Comparison of ENCODE assay signal across 9 cellular contexts in genomic region chr18:22378672-22379282, GRCh38. TPM values are rescaled to one million over a fixed set of nuclear protein-coding genes. Genes with fewer than 3 reads are reported as not detected.
DNase-seq lines count a peak whose midpoint lies in the region; ATAC-seq and TF ChIP-seq lines count a peak whose summit lies in the region.
"Had no signal": no experiment of that assay in that cellular context is flagged by ENCODE, and none has a peak within 500 bp of the region (broad histone marks: within the 10 kb centered on the region; RNA-seq: fewer than 3 reads in every experiment).

No MANE protein-coding gene starts in this region.

- H3F3A ChIP-seq in GM23338 (replicated peaks; ENCODE audit: low read depth): no peaks in the 10 kb centered on the region

- intact Hi-C loops in stomach (cut with DNase I; ENCODE audit: low total_unique reads): no loop called here

- no peaks in the 10 kb centered on the region for H3K79me2 ChIP-seq in GM23338 (replicated peaks; ENCODE audit: insufficient read depth)

- H3K4me2 ChIP-seq in GM23338: no peak overlapping the region

- 34 to 50% (median 43%) methylated on average over 2 of the region's 2 CpGs for WGBS in stomach, 5 donors
- 64% methylated on average over 2 of the region's 2 CpGs for WGBS in suprapubic skin

- no peak for TF ChIP-seq EP300 in stomach (IDR thresholded peaks at IDR 0.05)
- no peak for TF ChIP-seq EP300 in suprapubic skin (IDR thresholded peaks at IDR 0.05)

- peaks cover 3% of the 10 kb centered on the region for H3K27me3 Mint-ChIP-seq in GM23338 (ENCODE audit: insufficient read depth, low read depth, poor library complexity)
- H3K27me3 Mint-ChIP-seq in activated CD8-positive, alpha-beta memory T cell treated with anti-CD3 and anti-CD28 coated beads, Interleukin-2, amount 10 ng/mL, durations not matched to agents 7 days and 5 days: peaks cover 2% of the 10 kb centered on the region

- TF ChIP-seq POLR2A in stomach (IDR thresholded peaks at IDR 0.05): no peak
- TF ChIP-seq POLR2A in suprapubic skin (IDR thresholded peaks at IDR 0.05): no peak

- H2AFZ ChIP-seq in GM23338: no peak overlapping the region

- DNase-seq in AG09319 (ENCODE audit: extremely low read depth, low read depth) (no peak), GM23338 (ENCODE audit: low spot score) (peak; percentile 69), germinal center (ENCODE audit: low spot score) (peak; percentile 8), stomach (peak; percentile 60), suprapubic skin (ENCODE audit: low spot score in 2 of 2) (no peak)
- DNase-seq in activated CD8-positive, alpha-beta memory T cell treated with anti-CD3 and anti-CD28 coated beads, Interleukin-2, amount 10 ng/mL, durations not matched to agents 7 days and 5 days: no peak

- TF ChIP-seq CTCF in AG09319 (IDR thresholded peaks at IDR 0.05; ENCODE audit: low read depth, low read length) (peak; percentile 35), GM23338 (conservative IDR thresholded peaks at IDR 0.05; ENCODE audit: low read depth in 2 of 2) (peak; percentile 51 to 66), stomach (IDR thresholded peaks at IDR 0.05) (peak in 3 of 7 experiments; percentile 18 to 38 (median 26)), suprapubic skin (IDR thresholded peaks at IDR 0.05) (peak in 1 of 2 donors; percentile 36)

- H3K27me3 ChIP-seq in GM23338 (ENCODE audit: insufficient read depth) (no peaks in the 10 kb centered on the region), stomach (no peaks in the 10 kb centered on the region), suprapubic skin (no peaks in the 10 kb centered on the region)

- H3K27ac Mint-ChIP-seq in GM23338: no peak overlapping the region
- H3K27ac Mint-ChIP-seq in activated CD8-positive, alpha-beta memory T cell treated with anti-CD3 and anti-CD28 coated beads, Interleukin-2, amount 10 ng/mL, durations not matched to agents 7 days and 5 days: no peak overlapping the region

- no peaks in the 10 kb centered on the region for H3K4me1 Mint-ChIP-seq in GM23338
- H3K4me1 Mint-ChIP-seq in activated CD8-positive, alpha-beta memory T cell treated with anti-CD3 and anti-CD28 coated beads, Interleukin-2, amount 10 ng/mL, durations not matched to agents 7 days and 5 days: no peaks in the 10 kb centered on the region

- H3K27ac ChIP-seq in GM23338 (ENCODE audit: low read depth) (no peak overlapping the region), stomach (no peak overlapping the region), suprapubic skin (no peak overlapping the region)

- H3K9me3 ChIP-seq in stomach (no peaks in the 10 kb centered on the region), suprapubic skin (no peaks in the 10 kb centered on the region)

- H3K4me1 ChIP-seq in GM23338 (ENCODE audit: insufficient read depth): no peaks in the 10 kb centered on the region
- H3K4me1 ChIP-seq in stomach: no peaks in the 10 kb centered on the region
- no peaks in the 10 kb centered on the region for H3K4me1 ChIP-seq in suprapubic skin

- CTCF ChIA-PET in activated CD8-positive, alpha-beta memory T cell treated with anti-CD3 and anti-CD28 coated beads, Interleukin-2, amount 10 ng/mL, durations not matched to agents 7 days and 5 days (lab: Charles Lee): no interaction called here

- H4K20me1 ChIP-seq in GM23338 (replicated peaks; ENCODE audit: insufficient read depth): no peaks in the 10 kb centered on the region

- no peak overlapping the region for H3K4me3 Mint-ChIP-seq in GM23338
- H3K4me3 Mint-ChIP-seq in activated CD8-positive, alpha-beta memory T cell treated with anti-CD3 and anti-CD28 coated beads, Interleukin-2, amount 10 ng/mL, durations not matched to agents 7 days and 5 days: no peak overlapping the region

- H3K36me3 ChIP-seq in GM23338 (ENCODE audit: insufficient read depth): no peaks in the 10 kb centered on the region
- H3K36me3 ChIP-seq in stomach: no peaks in the 10 kb centered on the region
- H3K36me3 ChIP-seq in suprapubic skin: no peaks in the 10 kb centered on the region

- H3K9me2 ChIP-seq in GM23338 (ENCODE audit: insufficient read depth): no peaks in the 10 kb centered on the region

- no peak overlapping the region for H3K4me3 ChIP-seq in GM23338
- no peak overlapping the region for H3K4me3 ChIP-seq in stomach
- H3K4me3 ChIP-seq in suprapubic skin: no peak overlapping the region

- no peaks in the 10 kb centered on the region for H3K36me3 Mint-ChIP-seq in GM23338 (ENCODE audit: low read depth)
- H3K36me3 Mint-ChIP-seq in activated CD8-positive, alpha-beta memory T cell treated with anti-CD3 and anti-CD28 coated beads, Interleukin-2, amount 10 ng/mL, durations not matched to agents 7 days and 5 days: no peaks in the 10 kb centered on the region

- H3K9me3 Mint-ChIP-seq in GM23338: no peaks in the 10 kb centered on the region
- no peaks in the 10 kb centered on the region for H3K9me3 Mint-ChIP-seq in activated CD8-positive, alpha-beta memory T cell treated with anti-CD3 and anti-CD28 coated beads, Interleukin-2, amount 10 ng/mL, durations not matched to agents 7 days and 5 days (ENCODE audit: low read depth)

- ATAC-seq in GM23338: peak; percentile 92
- ATAC-seq in SK-N-SH treated with all-trans-retinoic acid at 6 μM for 48 hours: peak; percentile 83
- ATAC-seq in activated CD8-positive, alpha-beta memory T cell treated with anti-CD3 and anti-CD28 coated beads, Interleukin-2, amount 10 ng/mL, durations not matched to agents 7 days and 5 days: no peak
- no peak for ATAC-seq in HG03460 (IDR thresholded peaks at IDR 0.05; ENCODE audit: unreplicated experiment)

TF ChIP-seq in SK-N-SH treated with all-trans-retinoic acid at 6 μM for 48 hours, 23 proteins besides CTCF, POLR2A, EP300 and RAD21 (continues in another document):
- no peak for TF ChIP-seq ARNTL (CRISPR knock-in tag; IDR thresholded peaks at IDR 0.05; ENCODE audit: borderline replicate concordance, low read depth)
- TF ChIP-seq, protein P1, sequence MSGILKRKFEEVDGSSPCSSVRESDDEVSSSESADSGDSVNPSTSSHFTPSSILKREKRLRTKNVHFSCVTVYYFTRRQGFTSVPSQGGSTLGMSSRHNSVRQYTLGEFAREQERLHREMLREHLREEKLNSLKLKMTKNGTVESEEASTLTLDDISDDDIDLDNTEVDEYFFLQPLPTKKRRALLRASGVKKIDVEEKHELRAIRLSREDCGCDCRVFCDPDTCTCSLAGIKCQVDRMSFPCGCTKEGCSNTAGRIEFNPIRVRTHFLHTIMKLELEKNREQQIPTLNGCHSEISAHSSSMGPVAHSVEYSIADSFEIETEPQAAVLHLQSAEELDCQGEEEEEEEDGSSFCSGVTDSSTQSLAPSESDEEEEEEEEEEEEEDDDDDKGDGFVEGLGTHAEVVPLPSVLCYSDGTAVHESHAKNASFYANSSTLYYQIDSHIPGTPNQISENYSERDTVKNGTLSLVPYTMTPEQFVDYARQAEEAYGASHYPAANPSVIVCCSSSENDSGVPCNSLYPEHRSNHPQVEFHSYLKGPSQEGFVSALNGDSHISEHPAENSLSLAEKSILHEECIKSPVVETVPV (CRISPR knock-in tag; IDR thresholded peaks at IDR 0.05): no peak
- no peak for TF ChIP-seq ZNF565 (CRISPR knock-in tag; conservative IDR thresholded peaks at IDR 0.05; ENCODE audit: low read depth)
- TF ChIP-seq CSDC2 (CRISPR knock-in tag; IDR thresholded peaks at IDR 0.05): no peak
- no peak for TF ChIP-seq ESRRG (CRISPR knock-in tag; IDR thresholded peaks at IDR 0.05)
- TF ChIP-seq TCF4 (CRISPR knock-in tag; IDR thresholded peaks at IDR 0.05; ENCODE audit: borderline replicate concordance): no peak
- no peak for TF ChIP-seq SNAI2 (CRISPR knock-in tag; IDR thresholded peaks at IDR 0.05)
- TF ChIP-seq CREB5 (CRISPR knock-in tag; IDR thresholded peaks at IDR 0.05; ENCODE audit: low read depth): no peak
- TF ChIP-seq PPARA (CRISPR knock-in tag; IDR thresholded peaks at IDR 0.05; ENCODE audit: borderline replicate concordance): no peak
- no peak for TF ChIP-seq RARB (CRISPR knock-in tag; IDR thresholded peaks at IDR 0.05)
- TF ChIP-seq, protein P2, sequence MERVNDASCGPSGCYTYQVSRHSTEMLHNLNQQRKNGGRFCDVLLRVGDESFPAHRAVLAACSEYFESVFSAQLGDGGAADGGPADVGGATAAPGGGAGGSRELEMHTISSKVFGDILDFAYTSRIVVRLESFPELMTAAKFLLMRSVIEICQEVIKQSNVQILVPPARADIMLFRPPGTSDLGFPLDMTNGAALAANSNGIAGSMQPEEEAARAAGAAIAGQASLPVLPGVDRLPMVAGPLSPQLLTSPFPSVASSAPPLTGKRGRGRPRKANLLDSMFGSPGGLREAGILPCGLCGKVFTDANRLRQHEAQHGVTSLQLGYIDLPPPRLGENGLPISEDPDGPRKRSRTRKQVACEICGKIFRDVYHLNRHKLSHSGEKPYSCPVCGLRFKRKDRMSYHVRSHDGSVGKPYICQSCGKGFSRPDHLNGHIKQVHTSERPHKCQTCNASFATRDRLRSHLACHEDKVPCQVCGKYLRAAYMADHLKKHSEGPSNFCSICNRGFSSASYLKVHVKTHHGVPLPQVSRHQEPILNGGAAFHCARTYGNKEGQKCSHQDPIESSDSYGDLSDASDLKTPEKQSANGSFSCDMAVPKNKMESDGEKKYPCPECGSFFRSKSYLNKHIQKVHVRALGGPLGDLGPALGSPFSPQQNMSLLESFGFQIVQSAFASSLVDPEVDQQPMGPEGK (CRISPR knock-in tag; IDR thresholded peaks at IDR 0.05; ENCODE audit: borderline replicate concordance): no peak

RNA-seq across cellular contexts. Expression of gene CTAGE1, which starts 38.9 kb away (rescaled TPM):
- 0.03 TPM in 1 of 2 replicates, not detected in the other for total RNA-seq in GM23338 (2014; rRNA removed; shearing (Covaris generic))
- 0.05 and 0.06 TPM in 2 replicates for polyA plus RNA-seq in GM23338 (2016; fragmentation: Nextera tagmentation; extraction: Ambion mirVana)
- not detected for total RNA-seq in stomach
- polyA plus RNA-seq in stomach: not detected
- not detected for total RNA-seq in suprapubic skin
- total RNA-seq in activated CD8-positive, alpha-beta memory T cell treated with anti-CD3 and anti-CD28 coated beads, Interleukin-2, amount 10 ng/mL, durations not matched to agents 7 days and 5 days: not detected
- total RNA-seq: urinary bladder had no signal
- polyA plus RNA-seq: urinary bladder had no signal

Comparison
In these comparisons a context has a peak if more than half of its experiments do, and no peak if none do; other contexts are left out.
1. DNase-seq: peak in GM23338 (single experiment), germinal center (single experiment) and stomach (single experiment); none in AG09319 (single experiment), suprapubic skin (0 of 2) and activated CD8-positive, alpha-beta memory T cell treated with anti-CD3 and anti-CD28 coated beads, Interleukin-2, amount 10 ng/mL, durations not matched to agents 7 days and 5 days (single experiment).
2. ATAC-seq: peak in GM23338 (single experiment) and SK-N-SH treated with all-trans-retinoic acid at 6 μM for 48 hours (single experiment); none in activated CD8-positive, alpha-beta memory T cell treated with anti-CD3 and anti-CD28 coated beads, Interleukin-2, amount 10 ng/mL, durations not matched to agents 7 days and 5 days (single experiment) and HG03460 (single experiment).